In the genomic region with DNA sequence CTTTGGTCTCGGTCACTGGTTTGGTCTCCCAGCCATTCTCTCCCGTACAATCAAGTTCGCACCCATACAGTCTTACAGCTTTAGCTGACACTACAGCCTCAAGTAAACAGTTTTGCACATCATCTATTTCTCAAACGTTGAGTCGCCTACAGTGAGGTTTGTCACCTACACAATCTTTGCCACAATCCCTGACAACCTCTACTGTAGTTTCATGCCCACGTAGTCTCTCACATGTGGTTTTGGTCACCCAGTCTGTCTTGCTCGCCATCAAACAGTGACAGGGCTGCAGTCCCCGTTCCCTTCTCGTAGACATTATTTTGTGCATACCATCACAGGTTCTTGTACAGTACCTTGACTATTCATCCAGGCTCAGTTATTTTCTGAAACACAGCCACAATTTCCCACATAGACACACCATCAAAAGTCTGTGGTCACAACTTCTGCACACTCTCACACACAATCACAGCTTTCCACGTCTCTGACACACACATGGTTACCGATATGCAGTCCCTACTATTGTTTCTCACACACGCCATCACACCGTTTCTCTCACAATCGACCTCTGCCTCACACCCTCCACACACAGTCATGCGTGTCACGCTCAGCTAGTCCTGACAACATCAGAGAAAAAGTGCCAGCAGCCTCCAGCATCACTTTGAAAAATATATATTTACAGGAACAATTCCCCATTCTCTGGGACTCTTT, we compare ENCODE assay signal across 26 cellular contexts. TPM values are rescaled to one million over a fixed set of nuclear protein-coding genes. Genes with fewer than 3 reads are reported as not detected.
DNase-seq lines count a peak whose midpoint lies in the region; ATAC-seq, FAIRE-seq and TF ChIP-seq lines count a peak whose summit lies in the region.
"Had no signal": no experiment of that assay in that cellular context is flagged by ENCODE, and none has a peak within 500 bp of the region (broad histone marks: within the 10 kb centered on the region; RNA-seq: fewer than 3 reads in every experiment).

No MANE protein-coding gene starts in this region.

- H3K27me3 Mint-ChIP-seq in activated naive CD8-positive, alpha-beta T cell treated with anti-CD3 and anti-CD28 coated beads, Interleukin-2, amount 10 ng/mL, durations not matched to agents 7 days and 5 days = no peaks in the 10 kb centered on the region
- H3K27me3 Mint-ChIP-seq in activated naive CD8-positive, alpha-beta T cell treated with anti-CD3 and anti-CD28 coated beads for 36 hours = no peaks in the 10 kb centered on the region
- H3K27me3 Mint-ChIP-seq in T-helper 2 cell treated with Interferon-gamma antibody and Interleukin-4, amounts not matched to agents 5 μg/mL and 100 μg/mL, for 36 hours (ENCODE audit: low read depth) = no peaks in the 10 kb centered on the region
- H3K27me3 Mint-ChIP-seq in endothelial cell (ENCODE audit: unreplicated experiment) = no peaks in the 10 kb centered on the region

- peak; percentile 23 for ATAC-seq in activated naive CD8-positive, alpha-beta T cell treated with anti-CD3 and anti-CD28 coated beads, Interleukin-2, amount 10 ng/mL, durations not matched to agents 7 days and 5 days (ENCODE audit: low read depth)
- ATAC-seq in GM12878 = peak; percentile 7; the same call in 1 of the 3 replicates
- ATAC-seq in stimulated activated effector memory CD8-positive, alpha-beta T cell treated with anti-CD3 and anti-CD28 coated beads, Interleukin-12 subunit alpha, Interleukin-12 subunit beta, amount 100 ng/mL, for 72 hours = peak; percentile 96

- H3K4me3 Mint-ChIP-seq in activated naive CD8-positive, alpha-beta T cell treated with anti-CD3 and anti-CD28 coated beads, Interleukin-2, amount 10 ng/mL, durations not matched to agents 7 days and 5 days = no peak overlapping the region
- H3K4me3 Mint-ChIP-seq in activated naive CD8-positive, alpha-beta T cell treated with anti-CD3 and anti-CD28 coated beads for 36 hours = no peak overlapping the region
- no peak overlapping the region for H3K4me3 Mint-ChIP-seq in T-helper 2 cell treated with Interferon-gamma antibody and Interleukin-4, amounts not matched to agents 5 μg/mL and 100 μg/mL, for 36 hours
- H3K4me3 Mint-ChIP-seq in stimulated activated effector memory CD8-positive, alpha-beta T cell treated with anti-CD3 and anti-CD28 coated beads, Interleukin-12 subunit alpha, Interleukin-12 subunit beta, amount 100 ng/mL, for 72 hours = no peak overlapping the region
- H3K4me3 Mint-ChIP-seq in endothelial cell (ENCODE audit: unreplicated experiment) = no peak overlapping the region
- H3K4me3 Mint-ChIP-seq: H9, neural crest cell had no signal

- POLR2A ChIA-PET in activated naive CD8-positive, alpha-beta T cell treated with anti-CD3 and anti-CD28 coated beads, Interleukin-2, amount 10 ng/mL, durations not matched to agents 7 days and 5 days (lab: Charles Lee) = no interaction called here
- POLR2A ChIA-PET in GM12878 (lab: Charles Lee) = no interaction called here

- no peaks in the 10 kb centered on the region for H4K20me1 ChIP-seq in GM12878 (ENCODE audit: control insufficient read depth, insufficient read depth)

- DNase-seq in activated naive CD8-positive, alpha-beta T cell treated with anti-CD3 and anti-CD28 coated beads, Interleukin-2, amount 10 ng/mL, durations not matched to agents 7 days and 5 days = no peak
- DNase-seq in activated naive CD8-positive, alpha-beta T cell treated with anti-CD3 and anti-CD28 coated beads for 36 hours = no peak
- peak; percentile 38 for DNase-seq in T-helper 2 cell treated with Interferon-gamma antibody and Interleukin-4, amounts not matched to agents 5 μg/mL and 100 μg/mL, for 36 hours (ENCODE audit: low spot score)
- DNase-seq in GM12878 (ENCODE audit: low read depth, low spot score) (no peak), endothelial cell (ENCODE audit: low spot score) (no peak), RCC 7860 (ENCODE audit: low spot score) (no peak)
- no peak for DNase-seq in stimulated activated effector memory CD8-positive, alpha-beta T cell treated with anti-CD3 and anti-CD28 coated beads, Interleukin-12 subunit alpha, Interleukin-12 subunit beta, amount 100 ng/mL, for 72 hours (ENCODE audit: low spot score in 2 of 2)
- DNase-seq: activated effector memory CD4-positive, alpha-beta T cell treated with anti-CD3 and anti-CD28 coated beads, Interleukin-2, amount 50 U/mL, for 16 hours; Caco-2; DMS53; effector CD8-positive, alpha-beta T cell; erythroblast; H9; MM.1S; NCI-H1105 treated with DMSO at 0.1 percent for 48 hours; NCI-H1930; NCI-H2171 treated with DMSO at 0.1 percent for 48 hours; NCI-H510A treated with DMSO at 0.1 percent for 48 hours; substantia nigra had no signal

- no peak overlapping the region for H3K4me3 ChIP-seq in GM12878
- H3K4me3 ChIP-seq: BLaER1 treated with 17β-estradiol and CSF1 and Interleukin-3, amounts not matched to agents 10 nM and 100 nM; coronary artery; smooth muscle cell had no signal

- H3K9me3 ChIP-seq in GM12878 (replicated peaks; ENCODE audit: control insufficient read depth, insufficient read depth, low read length) = no peaks in the 10 kb centered on the region; the same call in 2 of the 3 replicates
- H3K9me3 ChIP-seq: Caco-2 had no signal

- CTCF ChIA-PET in GM12878 (lab: Yijun Ruan, JAX) = no interaction called here

- in situ Hi-C loops in GM12878 (cut with MboI) = no loop called here

- intact Hi-C loops in GM12878 (cut with micrococcal nuclease; ENCODE audit: unreplicated experiment) = loop anchor here (10.0 kb wide), 1 partner anchor 150 kb away; a partner anchor contains a TSS

- no peak overlapping the region for H3K27ac Mint-ChIP-seq in activated naive CD8-positive, alpha-beta T cell treated with anti-CD3 and anti-CD28 coated beads, Interleukin-2, amount 10 ng/mL, durations not matched to agents 7 days and 5 days
- H3K27ac Mint-ChIP-seq in activated naive CD8-positive, alpha-beta T cell treated with anti-CD3 and anti-CD28 coated beads for 36 hours = no peak overlapping the region
- H3K27ac Mint-ChIP-seq in T-helper 2 cell treated with Interferon-gamma antibody and Interleukin-4, amounts not matched to agents 5 μg/mL and 100 μg/mL, for 36 hours = no peak overlapping the region
- H3K27ac Mint-ChIP-seq in stimulated activated effector memory CD8-positive, alpha-beta T cell treated with anti-CD3 and anti-CD28 coated beads, Interleukin-12 subunit alpha, Interleukin-12 subunit beta, amount 100 ng/mL, for 72 hours = no peak overlapping the region
- no peak overlapping the region for H3K27ac Mint-ChIP-seq in endothelial cell (ENCODE audit: unreplicated experiment)
- H3K27ac Mint-ChIP-seq: H9 had no signal

- peaks cover 24% of the 10 kb centered on the region for H3K4me1 ChIP-seq in GM12878 (ENCODE audit: control insufficient read depth, insufficient read depth, low read length)
- H3K4me1 ChIP-seq: Caco-2, parathyroid adenoma had no signal

- 72% methylated on average over 16 of the region's 16 CpGs for WGBS in GM12878 (ENCODE audit: insufficient coverage, insufficient replicate concordance, low lambda C conversion rate, missing lambda C conversion rate)

- no peak for TF ChIP-seq EP300 in GM12878 (IDR thresholded peaks at IDR 0.05; ENCODE audit: borderline replicate concordance in 1 of 2, control insufficient read depth in 1 of 2, low read depth in 2 of 2, low read length in 2 of 2)

- peaks cover 19% of the 10 kb centered on the region for H3K36me3 Mint-ChIP-seq in activated naive CD8-positive, alpha-beta T cell treated with anti-CD3 and anti-CD28 coated beads, Interleukin-2, amount 10 ng/mL, durations not matched to agents 7 days and 5 days
- H3K36me3 Mint-ChIP-seq in activated naive CD8-positive, alpha-beta T cell treated with anti-CD3 and anti-CD28 coated beads for 36 hours = peaks cover 25% of the 10 kb centered on the region
- H3K36me3 Mint-ChIP-seq in T-helper 2 cell treated with Interferon-gamma antibody and Interleukin-4, amounts not matched to agents 5 μg/mL and 100 μg/mL, for 36 hours (ENCODE audit: low read depth) = peaks cover 36% of the 10 kb centered on the region
- H3K36me3 Mint-ChIP-seq in stimulated activated effector memory CD8-positive, alpha-beta T cell treated with anti-CD3 and anti-CD28 coated beads, Interleukin-12 subunit alpha, Interleukin-12 subunit beta, amount 100 ng/mL, for 72 hours = no peaks in the 10 kb centered on the region
- peaks cover 15% of the 10 kb centered on the region for H3K36me3 Mint-ChIP-seq in endothelial cell (ENCODE audit: low read depth, unreplicated experiment)

- TF ChIP-seq CTCF in GM12878 (IDR thresholded peaks at IDR 0.05 in 2 of 3, conservative IDR thresholded peaks at IDR 0.05 in 1 of 3; ENCODE audit: control insufficient read depth in 2 of 3, extremely low read depth in 1 of 3, insufficient read depth in 1 of 3, low read depth in 3 of 3, low read length in 3 of 3) = no peak
- TF ChIP-seq CTCF in endothelial cell (IDR thresholded peaks at IDR 0.05; ENCODE audit: unreplicated experiment) = no peak

- no peak overlapping the region for H3K4me2 ChIP-seq in GM12878 (ENCODE audit: control insufficient read depth, insufficient read depth)
- H3K4me2 ChIP-seq: KMS-11, smooth muscle cell had no signal

- H2AFZ ChIP-seq in GM12878 (ENCODE audit: control insufficient read depth, low read depth, low read length) = no peak overlapping the region
- H2AFZ ChIP-seq: parathyroid adenoma had no signal

- RAD21 ChIA-PET in GM12878 (lab: Charles Lee; ENCODE audit: unreplicated experiment) = interaction anchor here (2.1 kb wide), 1 partner anchor 9 kb away, joined by 6 read pairs; no protein-coding TSS in a partner anchor

- H3K9ac ChIP-seq in GM12878 (ENCODE audit: control insufficient read depth, insufficient read depth, low read length) = no peak overlapping the region
- H3K9ac ChIP-seq: BLaER1 treated with 17β-estradiol and CSF1 and Interleukin-3, amounts not matched to agents 10 nM and 100 nM; KMS-11; parathyroid adenoma had no signal

- no peaks in the 10 kb centered on the region for H3K9me3 Mint-ChIP-seq in activated naive CD8-positive, alpha-beta T cell treated with anti-CD3 and anti-CD28 coated beads, Interleukin-2, amount 10 ng/mL, durations not matched to agents 7 days and 5 days
- H3K9me3 Mint-ChIP-seq in activated naive CD8-positive, alpha-beta T cell treated with anti-CD3 and anti-CD28 coated beads for 36 hours = no peaks in the 10 kb centered on the region
- peaks cover 4% of the 10 kb centered on the region for H3K9me3 Mint-ChIP-seq in T-helper 2 cell treated with Interferon-gamma antibody and Interleukin-4, amounts not matched to agents 5 μg/mL and 100 μg/mL, for 36 hours
- no peaks in the 10 kb centered on the region for H3K9me3 Mint-ChIP-seq in stimulated activated effector memory CD8-positive, alpha-beta T cell treated with anti-CD3 and anti-CD28 coated beads, Interleukin-12 subunit alpha, Interleukin-12 subunit beta, amount 100 ng/mL, for 72 hours
- H3K9me3 Mint-ChIP-seq in endothelial cell (ENCODE audit: unreplicated experiment) = no peaks in the 10 kb centered on the region

- H3K79me2 ChIP-seq in GM12878 (ENCODE audit: control insufficient read depth, insufficient read depth, low read length) = no peaks in the 10 kb centered on the region
- H3K79me2 ChIP-seq: parathyroid adenoma had no signal

- H3K27me3 ChIP-seq in GM12878 (replicated peaks in 1 of 2; ENCODE audit: control insufficient read depth in 2 of 2, insufficient read depth in 2 of 2, low read length in 1 of 2) = no peaks in the 10 kb centered on the region

- TF ChIP-seq RAD21 in GM12878 (IDR thresholded peaks at IDR 0.05; ENCODE audit: insufficient read depth, low read depth, low read length) = no peak

- 0 out of 2 replicates have a peak, but pooled peaks have one; percentile 18 for TF ChIP-seq POLR2A in GM12878 (IDR thresholded peaks at IDR 0.05; ENCODE audit: low read depth, low read length)

- SMC1A ChIA-PET in GM12878 (lab: Charles Lee; ENCODE audit: uncharacterized antibody, unreplicated experiment) = interaction anchor here (0.6 to 1.1 kb wide), 2 partner anchors 8 to 417 kb away, joined by 3 to 4 read pairs; no protein-coding TSS in a partner anchor

- H3K36me3 ChIP-seq in GM12878 (ENCODE audit: control insufficient read depth in 2 of 2, insufficient read depth in 2 of 2, low read length in 1 of 2) = peaks cover 0 to 6% of the 10 kb centered on the region in 2 experiments; a peak in 3 of 4 replicates

- FAIRE-seq in GM12878 (lab: Jason Lieb, UNC) = no peak
- FAIRE-seq in RCC 7860 (lab: Jason Lieb, UNC) = no peak

- BruUV-seq in GM12878 (replicated peaks; lab: Mats Ljungman, UMichigan) = no TSS peak

- peaks cover 14% of the 10 kb centered on the region for H3K4me1 Mint-ChIP-seq in activated naive CD8-positive, alpha-beta T cell treated with anti-CD3 and anti-CD28 coated beads, Interleukin-2, amount 10 ng/mL, durations not matched to agents 7 days and 5 days
- H3K4me1 Mint-ChIP-seq in activated naive CD8-positive, alpha-beta T cell treated with anti-CD3 and anti-CD28 coated beads for 36 hours = peaks cover 14% of the 10 kb centered on the region
- H3K4me1 Mint-ChIP-seq in T-helper 2 cell treated with Interferon-gamma antibody and Interleukin-4, amounts not matched to agents 5 μg/mL and 100 μg/mL, for 36 hours (ENCODE audit: low read depth) = peaks cover 21% of the 10 kb centered on the region
- peaks cover 11% of the 10 kb centered on the region for H3K4me1 Mint-ChIP-seq in stimulated activated effector memory CD8-positive, alpha-beta T cell treated with anti-CD3 and anti-CD28 coated beads, Interleukin-12 subunit alpha, Interleukin-12 subunit beta, amount 100 ng/mL, for 72 hours
- H3K4me1 Mint-ChIP-seq in endothelial cell (ENCODE audit: unreplicated experiment) = peaks cover 2% of the 10 kb centered on the region
- H3K4me1 Mint-ChIP-seq: neural crest cell had no signal

- H3K27ac ChIP-seq in GM12878 (ENCODE audit: control insufficient read depth, insufficient read depth) = peak overlapping the region; percentile 87
- H3K27ac ChIP-seq: BLaER1 treated with 17β-estradiol and CSF1 and Interleukin-3, amounts not matched to agents 10 nM and 100 nM; coronary artery; KMS-11; parathyroid adenoma; VCaP had no signal

RNA-seq across cellular contexts. Expression of a gene that starts 5.3 kb away (rescaled TPM):
- total RNA-seq in activated naive CD8-positive, alpha-beta T cell treated with anti-CD3 and anti-CD28 coated beads, Interleukin-2, amount 10 ng/mL, durations not matched to agents 7 days and 5 days = 10 to 100 TPM; 14.1 to 14.6 TPM
- total RNA-seq in activated naive CD8-positive, alpha-beta T cell treated with anti-CD3 and anti-CD28 coated beads for 36 hours = 1 to 10 TPM in 1 of 2 experiments, under 1 TPM in 1; 0.90 to 1.9 TPM
- total RNA-seq in GM12878 (2013; cell fraction: nucleolus; rRNA removed) = 13.9 and 14.4 TPM in 2 replicates
- total RNA-seq in GM12878 (2014; rRNA removed) (8.3 and 10.1 TPM in 2 replicates), GM12878 (2014; rRNA removed; fragmentation: Illumina TruSeq; extraction: Trizol) (3.5 and 3.7 TPM in 2 replicates), GM12878 (2021) (4.9 and 7.2 TPM in 2 replicates), endothelial cell (ENCODE audit: unreplicated experiment) (27.5 TPM)
- 13.4 TPM for polyA plus RNA-seq in GM12878 (2011; ENCODE audit: low read depth)
- polyA plus RNA-seq in GM12878 (2011; rRNA removed) (0.42 and 1.1 TPM in 2 replicates), GM12878 (2014; fragmentation: Illumina TruSeq; extraction: Trizol) (0.36 and 2.4 TPM in 2 replicates), GM12878 (2014; fragmentation: Nextera tagmentation; extraction: Ambion mirVana) (1 to 10 TPM in 1 of 2 experiments, under 1 TPM in 1; 0.72 to 2.8 TPM), GM12878 (2014; rRNA removed) (6.5 and 8.7 TPM in 2 replicates), GM12878 (2016; fragmentation: Nextera tagmentation; extraction: Ambion mirVana) (1 to 10 TPM; 1.9 to 2.9 TPM)
- polyA plus RNA-seq in GM12878 (2011; cell fraction: cytosol; rRNA removed) = 1.2 and 1.9 TPM in 2 replicates
- polyA plus RNA-seq in GM12878 (2011; cell fraction: nucleus; rRNA removed) = 3.3 and 4.9 TPM in 2 replicates
- 14.6 and 21.8 TPM in 2 replicates for polyA plus RNA-seq in GM12878 (2012)
- polyA minus RNA-seq in GM12878 (2011; rRNA and poly(A)+ RNA removed) = 1.1 and 1.5 TPM in 2 replicates
- polyA minus RNA-seq in GM12878 (2011; cell fraction: cytosol; rRNA and poly(A)+ RNA removed) = 0.31 and 1.5 TPM in 2 replicates
- 0.97 and 2.2 TPM in 2 replicates for polyA minus RNA-seq in GM12878 (2011; cell fraction: nucleus; rRNA and poly(A)+ RNA removed)

RNA-seq across cellular contexts. Expression of a gene that starts 15.3 kb away (rescaled TPM):
- total RNA-seq in activated naive CD8-positive, alpha-beta T cell treated with anti-CD3 and anti-CD28 coated beads, Interleukin-2, amount 10 ng/mL, durations not matched to agents 7 days and 5 days = 10 to 100 TPM; 53.5 to 54.5 TPM
- total RNA-seq in activated naive CD8-positive, alpha-beta T cell treated with anti-CD3 and anti-CD28 coated beads for 36 hours = 10 to 100 TPM; 65.4 to 67.5 TPM
- 24.1 and 25.5 TPM in 2 replicates for total RNA-seq in GM12878 (2013; cell fraction: nucleolus; rRNA removed)
- total RNA-seq in GM12878 (2014; rRNA removed) (34.2 and 35.8 TPM in 2 replicates), GM12878 (2014; rRNA removed; fragmentation: Illumina TruSeq; extraction: Trizol) (18.1 and 19.9 TPM in 2 replicates), GM12878 (2021) (53.2 and 55.5 TPM in 2 replicates), endothelial cell (ENCODE audit: unreplicated experiment) (29.4 TPM)
- 16.5 TPM for polyA plus RNA-seq in GM12878 (2011; ENCODE audit: low read depth)
- polyA plus RNA-seq in GM12878 (2011; rRNA removed) (20.2 and 30.0 TPM in 2 replicates), GM12878 (2014; fragmentation: Illumina TruSeq; extraction: Trizol) (24.6 and 36.1 TPM in 2 replicates), GM12878 (2014; fragmentation: Nextera tagmentation; extraction: Ambion mirVana) (1 to 10 TPM; 4.1 to 6.3 TPM), GM12878 (2014; rRNA removed) (29.8 and 31.1 TPM in 2 replicates), GM12878 (2016; fragmentation: Nextera tagmentation; extraction: Ambion mirVana) (10 to 100 TPM; 49.7 to 52.3 TPM)
- polyA plus RNA-seq in GM12878 (2011; cell fraction: cytosol; rRNA removed) = 39.3 and 42.8 TPM in 2 replicates
- polyA plus RNA-seq in GM12878 (2011; cell fraction: nucleus; rRNA removed) = 40.3 and 45.6 TPM in 2 replicates
- polyA plus RNA-seq in GM12878 (2012) = 44.5 and 50.1 TPM in 2 replicates
- polyA minus RNA-seq in GM12878 (2011; rRNA and poly(A)+ RNA removed) = 21.6 and 29.1 TPM in 2 replicates
- 17.2 and 20.5 TPM in 2 replicates for polyA minus RNA-seq in GM12878 (2011; cell fraction: cytosol; rRNA and poly(A)+ RNA removed)
- 10.4 and 16.8 TPM in 2 replicates for polyA minus RNA-seq in GM12878 (2011; cell fraction: nucleus; rRNA and poly(A)+ RNA removed)

RNA-seq across cellular contexts. Expression of a gene that starts 15.4 kb away (rescaled TPM):
- total RNA-seq in activated naive CD8-positive, alpha-beta T cell treated with anti-CD3 and anti-CD28 coated beads, Interleukin-2, amount 10 ng/mL, durations not matched to agents 7 days and 5 days = under 1 TPM; 0.37 to 1.00 TPM
- 1 to 10 TPM in 1 of 2 experiments, under 1 TPM in 1; 0.91 to 1.4 TPM for total RNA-seq in activated naive CD8-positive, alpha-beta T cell treated with anti-CD3 and anti-CD28 coated beads for 36 hours
- 0.31 and 2.1 TPM in 2 replicates for total RNA-seq in GM12878 (2013; cell fraction: nucleolus; rRNA removed)
- 0.05 and 0.11 TPM in 2 replicates for total RNA-seq in GM12878 (2014; rRNA removed)
- not detected in 2 replicates for total RNA-seq in GM12878 (2014; rRNA removed; fragmentation: Illumina TruSeq; extraction: Trizol)
- 0.21 and 0.43 TPM in 2 replicates for total RNA-seq in GM12878 (2021)
- 1.6 TPM for polyA plus RNA-seq in GM12878 (2011; ENCODE audit: low read depth)
- 0.27 and 0.30 TPM in 2 replicates for polyA plus RNA-seq in GM12878 (2011; rRNA removed)
- polyA plus RNA-seq in GM12878 (2011; cell fraction: cytosol; rRNA removed) = 0.18 and 0.43 TPM in 2 replicates
- polyA plus RNA-seq in GM12878 (2011; cell fraction: nucleus; rRNA removed) = 0.13 and 0.19 TPM in 2 replicates
- polyA plus RNA-seq in GM12878 (2012) = 1.2 and 1.3 TPM in 2 replicates
- 0.16 and 1.5 TPM in 2 replicates for polyA plus RNA-seq in GM12878 (2014; fragmentation: Illumina TruSeq; extraction: Trizol)
- under 1 TPM in 1 of 2 experiments, not detected in 1; 0.09 TPM for polyA plus RNA-seq in GM12878 (2014; fragmentation: Nextera tagmentation; extraction: Ambion mirVana)
- polyA plus RNA-seq in GM12878 (2014; rRNA removed) = not detected in 2 replicates
- under 1 TPM; 0.09 to 0.57 TPM for polyA plus RNA-seq in GM12878 (2016; fragmentation: Nextera tagmentation; extraction: Ambion mirVana)
- 0.37 and 0.57 TPM in 2 replicates for polyA minus RNA-seq in GM12878 (2011; rRNA and poly(A)+ RNA removed)
- polyA minus RNA-seq in GM12878 (2011; cell fraction: cytosol; rRNA and poly(A)+ RNA removed) = not detected in 2 replicates
- 0.12 and 0.29 TPM in 2 replicates for polyA minus RNA-seq in GM12878 (2011; cell fraction: nucleus; rRNA and poly(A)+ RNA removed)
- total RNA-seq in endothelial cell (ENCODE audit: unreplicated experiment) = 2.9 TPM
- total RNA-seq: Caco-2 had no signal

RNA-seq across cellular contexts. Expression of a gene that starts 24.0 kb away (rescaled TPM):
- 100 to 1,000 TPM; 152 TPM for total RNA-seq in activated naive CD8-positive, alpha-beta T cell treated with anti-CD3 and anti-CD28 coated beads, Interleukin-2, amount 10 ng/mL, durations not matched to agents 7 days and 5 days
- total RNA-seq in activated naive CD8-positive, alpha-beta T cell treated with anti-CD3 and anti-CD28 coated beads for 36 hours = 100 to 1,000 TPM; 150 to 154 TPM
- 41.1 and 41.9 TPM in 2 replicates for total RNA-seq in GM12878 (2013; cell fraction: nucleolus; rRNA removed)
- total RNA-seq in GM12878 (2014; rRNA removed) (193 and 198 TPM in 2 replicates), GM12878 (2014; rRNA removed; fragmentation: Illumina TruSeq; extraction: Trizol) (151 and 170 TPM in 2 replicates), GM12878 (2021) (129 and 147 TPM in 2 replicates), endothelial cell (ENCODE audit: unreplicated experiment) (76.5 TPM)
- polyA plus RNA-seq in GM12878 (2011; ENCODE audit: low read depth) = 584 TPM
- polyA plus RNA-seq in GM12878 (2011; rRNA removed) (173 and 243 TPM in 2 replicates), GM12878 (2014; fragmentation: Illumina TruSeq; extraction: Trizol) (208 and 233 TPM in 2 replicates), GM12878 (2014; fragmentation: Nextera tagmentation; extraction: Ambion mirVana) (100 to 1,000 TPM; 105 to 204 TPM), GM12878 (2014; rRNA removed) (211 and 224 TPM in 2 replicates), GM12878 (2016; fragmentation: Nextera tagmentation; extraction: Ambion mirVana) (100 to 1,000 TPM; 229 to 245 TPM)
- polyA plus RNA-seq in GM12878 (2011; cell fraction: cytosol; rRNA removed) = 172 and 178 TPM in 2 replicates
- polyA plus RNA-seq in GM12878 (2011; cell fraction: nucleus; rRNA removed) = 72.5 and 117 TPM in 2 replicates
- polyA plus RNA-seq in GM12878 (2012) = 267 and 272 TPM in 2 replicates
- 61.1 and 63.5 TPM in 2 replicates for polyA minus RNA-seq in GM12878 (2011; rRNA and poly(A)+ RNA removed)
- polyA minus RNA-seq in GM12878 (2011; cell fraction: cytosol; rRNA and poly(A)+ RNA removed) = 22.7 and 22.9 TPM in 2 replicates
- polyA minus RNA-seq in GM12878 (2011; cell fraction: nucleus; rRNA and poly(A)+ RNA removed) = 32.8 and 39.2 TPM in 2 replicates

RNA-seq across cellular contexts. Expression of a gene that starts 52.8 kb away (rescaled TPM):
- 10 to 100 TPM; 54.9 to 56.0 TPM for total RNA-seq in activated naive CD8-positive, alpha-beta T cell treated with anti-CD3 and anti-CD28 coated beads, Interleukin-2, amount 10 ng/mL, durations not matched to agents 7 days and 5 days
- total RNA-seq in activated naive CD8-positive, alpha-beta T cell treated with anti-CD3 and anti-CD28 coated beads for 36 hours = 1 to 10 TPM; 2.7 to 3.2 TPM
- 42.1 and 42.8 TPM in 2 replicates for total RNA-seq in GM12878 (2013; cell fraction: nucleolus; rRNA removed)
- total RNA-seq in GM12878 (2014; rRNA removed) (128 and 139 TPM in 2 replicates), GM12878 (2014; rRNA removed; fragmentation: Illumina TruSeq; extraction: Trizol) (106 and 111 TPM in 2 replicates), GM12878 (2021) (130 and 134 TPM in 2 replicates), endothelial cell (ENCODE audit: unreplicated experiment) (267 TPM)
- 178 TPM for polyA plus RNA-seq in GM12878 (2011; ENCODE audit: low read depth)
- polyA plus RNA-seq in GM12878 (2011; rRNA removed) (47.1 and 106 TPM in 2 replicates), GM12878 (2014; fragmentation: Illumina TruSeq; extraction: Trizol) (39.3 and 103 TPM in 2 replicates), GM12878 (2014; fragmentation: Nextera tagmentation; extraction: Ambion mirVana) (100 to 1,000 TPM; 312 to 341 TPM), GM12878 (2014; rRNA removed) (101 and 126 TPM in 2 replicates), GM12878 (2016; fragmentation: Nextera tagmentation; extraction: Ambion mirVana) (100 to 1,000 TPM; 160 to 192 TPM)
- 213 and 236 TPM in 2 replicates for polyA plus RNA-seq in GM12878 (2011; cell fraction: cytosol; rRNA removed)
- polyA plus RNA-seq in GM12878 (2011; cell fraction: nucleus; rRNA removed) = 50.7 and 72.3 TPM in 2 replicates
- 117 and 122 TPM in 2 replicates for polyA plus RNA-seq in GM12878 (2012)
- 213 and 336 TPM in 2 replicates for polyA minus RNA-seq in GM12878 (2011; rRNA and poly(A)+ RNA removed)
- polyA minus RNA-seq in GM12878 (2011; cell fraction: cytosol; rRNA and poly(A)+ RNA removed) = 111 and 121 TPM in 2 replicates
- polyA minus RNA-seq in GM12878 (2011; cell fraction: nucleus; rRNA and poly(A)+ RNA removed) = 20.8 and 27.8 TPM in 2 replicates

Comparison
In these comparisons a context has a peak if more than half of its experiments do, and no peak if none do; other contexts are left out.
1. ATAC-seq: peak in every context shown above with its lines; median percentile 96 in stimulated activated effector memory CD8-positive, alpha-beta T cell treated with anti-CD3 and anti-CD28 coated beads, Interleukin-12 subunit alpha, Interleukin-12 subunit beta, amount 100 ng/mL, for 72 hours; 23 in activated naive CD8-positive, alpha-beta T cell treated with anti-CD3 and anti-CD28 coated beads, Interleukin-2, amount 10 ng/mL, durations not matched to agents 7 days and 5 days; 7 in GM12878.